ENCODE assay signal across 29 cellular contexts in the genomic region with DNA sequence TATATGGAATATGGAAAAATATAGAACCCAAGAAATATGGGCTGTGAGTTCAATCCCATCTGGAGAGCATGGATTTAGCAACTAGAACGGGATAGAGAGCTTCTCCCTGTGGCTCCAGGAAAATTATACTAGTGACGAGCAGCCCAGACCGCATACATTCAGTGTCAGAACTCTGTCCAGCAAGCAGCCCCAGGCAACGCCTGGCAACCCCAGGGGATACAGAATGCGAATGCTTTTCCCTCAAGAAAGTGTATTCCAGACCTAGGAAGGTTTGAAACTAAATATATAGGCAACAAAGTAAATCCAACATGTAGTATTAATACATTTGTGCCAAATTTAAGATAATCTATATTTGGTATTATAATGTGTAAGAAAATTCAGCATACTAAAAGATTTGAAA. TPM values are rescaled to one million over a fixed set of nuclear protein-coding genes. Genes with fewer than 3 reads are reported as not detected.
"Had no signal": no experiment of that assay in that cellular context is flagged by ENCODE, and none has a peak within 500 bp of the region (broad histone marks: within the 10 kb centered on the region; RNA-seq: fewer than 3 reads in every experiment).

No MANE protein-coding gene starts in this region.

- H3K79me2 ChIP-seq: parathyroid adenoma had no signal

- DNase-seq: colonic mucosa; effector memory CD4-positive, alpha-beta T cell; foreskin melanocyte; hypothalamus; immature natural killer cell; islet precursor cell; left ventricle myocardium superior; lower lobe of right lung; naive thymus-derived CD8-positive, alpha-beta T cell; nephron progenitor cell; sigmoid colon; stimulated activated CD4-positive, alpha-beta T cell treated with anti-CD3 and anti-CD28 coated beads, Interleukin-4, amount 100 ng/mL, for 4 hours; stimulated activated naive CD8-positive, alpha-beta T cell treated with anti-CD3 and anti-CD28 coated beads, Interleukin-15, Interleukin-2, amounts not matched to agents 100 U/mL and 50 U/mL, for 24 hours; substantia nigra; testis; tibial artery had no signal

- H3K27me3 ChIP-seq: colonic mucosa, right atrium auricular region, testis had no signal

- H3K27ac ChIP-seq: colonic mucosa, esophagus muscularis mucosa, lower lobe of right lung, neutrophil, parathyroid adenoma, prostate gland, right atrium auricular region, sigmoid colon, testis, tibial artery had no signal

- H3K9me3 ChIP-seq: colonic mucosa, esophagus muscularis mucosa, lower lobe of right lung, neutrophil, prostate gland, right atrium auricular region, sigmoid colon, testis, tibial artery had no signal

- H3K36me3 ChIP-seq: colonic mucosa, esophagus muscularis mucosa, lower lobe of right lung, neutrophil, prostate gland, right atrium auricular region, sigmoid colon, tibial artery had no signal

- H3K9ac ChIP-seq: parathyroid adenoma had no signal

- H3K4me1 ChIP-seq: colonic mucosa, parathyroid adenoma, prostate gland, sigmoid colon, testis, tibial artery had no signal

- FAIRE-seq: endothelial cell of umbilical vein had no signal

- H3K4me3 ChIP-seq: colonic mucosa, esophagus muscularis mucosa, lower lobe of right lung, prostate gland, right atrium auricular region, sigmoid colon, testis, tibial artery had no signal

- H2AFZ ChIP-seq: parathyroid adenoma had no signal

- ATAC-seq: left ventricle myocardium superior; lower lobe of right lung; naive thymus-derived CD8-positive, alpha-beta T cell; stimulated activated memory B cell treated with anti-CD40 and anti-IgM and Interleukin-4, amounts not matched to agents 10 μg/mL and 1 μg/mL and 100 μg/mL, for 72 hours; stimulated activated naive CD8-positive, alpha-beta T cell treated with anti-CD3 and anti-CD28 coated beads, Interleukin-15, Interleukin-2, amounts not matched to agents 100 U/mL and 50 U/mL, for 24 hours had no signal

RNA-seq across cellular contexts. Expression of a gene that starts 13.6 kb away (rescaled TPM):
- total RNA-seq: chondrocyte; endothelial cell of umbilical vein; epithelial cell of proximal tubule; fibroblast of lung; myocyte; naive thymus-derived CD8-positive, alpha-beta T cell; skeletal muscle tissue; urinary bladder had no signal
- polyA plus RNA-seq: endothelial cell of umbilical vein; fibroblast of lung; naive thymus-derived CD8-positive, alpha-beta T cell had no signal

RNA-seq across cellular contexts. Expression of a gene that starts 48.1 kb away (rescaled TPM):
- total RNA-seq: chondrocyte, endothelial cell of umbilical vein, epithelial cell of proximal tubule, fibroblast of lung, myocyte had no signal
- polyA plus RNA-seq: fibroblast of lung had no signal
